In the genomic region with DNA sequence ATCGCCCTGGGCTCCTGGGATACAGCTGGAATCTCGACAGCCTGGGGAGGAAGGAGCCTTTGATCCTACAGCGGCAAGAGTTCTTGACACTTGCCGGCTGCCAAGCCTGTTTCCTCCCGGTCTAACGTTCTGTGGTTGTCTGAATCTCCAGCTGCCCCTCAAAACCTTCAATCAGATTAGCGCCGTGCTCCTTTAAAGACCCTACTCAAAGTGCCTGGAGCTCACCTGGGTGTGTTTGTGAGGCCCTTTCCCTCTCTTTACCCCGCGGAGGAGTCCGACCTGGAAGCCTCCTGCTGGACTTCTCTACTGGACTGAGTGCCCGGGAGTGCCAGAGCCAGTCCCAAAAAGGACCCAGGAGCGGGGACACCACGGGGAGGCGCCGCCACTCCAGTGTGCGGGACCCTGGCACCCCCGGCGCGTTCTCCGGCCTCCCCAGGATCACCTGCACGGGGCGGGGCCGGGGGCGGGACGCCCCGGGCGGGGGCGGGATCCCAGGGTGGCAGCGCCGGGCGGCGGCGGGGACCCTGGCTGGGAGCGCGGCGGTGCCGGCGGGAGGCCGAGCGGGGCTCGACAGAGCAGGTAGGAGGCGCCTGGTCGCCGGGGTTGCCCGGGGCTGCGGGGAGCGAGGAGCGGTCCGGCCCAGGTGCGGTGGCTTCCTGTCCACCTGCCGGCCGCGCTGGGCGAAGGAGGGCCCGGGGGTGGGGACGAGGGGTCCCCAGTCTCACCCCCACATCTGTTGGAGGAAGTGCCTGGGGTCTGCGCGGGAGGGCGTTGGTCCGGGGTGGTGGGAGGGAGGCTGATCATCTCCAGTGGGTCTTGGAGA, we compare ENCODE assay signal across 8 cellular contexts.
DNase-seq lines count a peak whose midpoint lies in the region; TF ChIP-seq lines count a peak whose summit lies in the region.

A gene with protein sequence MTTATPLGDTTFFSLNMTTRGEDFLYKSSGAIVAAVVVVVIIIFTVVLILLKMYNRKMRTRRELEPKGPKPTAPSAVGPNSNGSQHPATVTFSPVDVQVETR (plus strand): TSS at position 497 of the 823 bp plus-strand sequence. CDS start 39,344 bp downstream, outside the sequence.

- peak within 1 kb of the TSS; percentile 41 for H3K27ac Mint-ChIP-seq in activated naive CD4-positive, alpha-beta T cell treated with anti-CD3 and anti-CD28 coated beads, Interleukin-2, amount 50 U/mL, for 24 hours

- H3K27me3 Mint-ChIP-seq in activated naive CD4-positive, alpha-beta T cell treated with anti-CD3 and anti-CD28 coated beads, Interleukin-2, amount 50 U/mL, for 24 hours, result no peaks in the 10 kb centered on the region

- no peak within 1 kb of the TSS for H3K27ac ChIP-seq in 22Rv1

- H3K4me3 Mint-ChIP-seq in activated naive CD4-positive, alpha-beta T cell treated with anti-CD3 and anti-CD28 coated beads, Interleukin-2, amount 50 U/mL, for 24 hours, result peak within 1 kb of the TSS; percentile 81

- H3K9me3 Mint-ChIP-seq in activated naive CD4-positive, alpha-beta T cell treated with anti-CD3 and anti-CD28 coated beads, Interleukin-2, amount 50 U/mL, for 24 hours, result no peaks in the 10 kb centered on the region

- DNase-seq in NCI-H82 (lab: John Stamatoyannopoulos, UW) (peak; percentile 67), islet precursor cell (peak; percentile 69), HPDE6-E6E7 (ENCODE audit: extremely low spot score) (no peak), CD1c-positive myeloid dendritic cell (ENCODE audit: extremely low spot score) (no peak), Kasumi-1 (lab: John Stamatoyannopoulos, UW) (no peak)
- DNase-seq in stimulated activated CD8-positive, alpha-beta memory T cell treated with anti-CD3 and anti-CD28 coated beads, Interleukin-4, amount 100 ng/mL, for 48 hours, result peak; percentile 47

- peak; percentile 31 for TF ChIP-seq CTCF in 22Rv1 (IDR thresholded peaks at IDR 0.05)

- H3K4me1 Mint-ChIP-seq in activated naive CD4-positive, alpha-beta T cell treated with anti-CD3 and anti-CD28 coated beads, Interleukin-2, amount 50 U/mL, for 24 hours, result peaks cover 15% of the 10 kb centered on the region

- no peaks in the 10 kb centered on the region for H3K36me3 Mint-ChIP-seq in activated naive CD4-positive, alpha-beta T cell treated with anti-CD3 and anti-CD28 coated beads, Interleukin-2, amount 50 U/mL, for 24 hours

Comparison
In these comparisons a context has a peak if more than half of its experiments do, and no peak if none do; other contexts are left out.
1. DNase-seq: peak in NCI-H82 (single experiment), islet precursor cell (single experiment) and stimulated activated CD8-positive, alpha-beta memory T cell treated with anti-CD3 and anti-CD28 coated beads, Interleukin-4, amount 100 ng/mL, for 48 hours (single experiment); none in HPDE6-E6E7 (single experiment), CD1c-positive myeloid dendritic cell (single experiment) and Kasumi-1 (0 of 2).